Comparison of ENCODE assay signal across 8 cellular contexts in genomic region chr3:195147649-195148121, GRCh38.
DNase-seq lines count a peak whose midpoint lies in the region; ATAC-seq, FAIRE-seq and TF ChIP-seq lines count a peak whose summit lies in the region.

No MANE protein-coding gene starts in this region.

- FAIRE-seq in GM12891 (lab: Jason Lieb, UNC): peak; percentile 89

- 0 out of 2 replicates have a peak, but pooled peaks cover 4% of the 10 kb centered on the region for H3F3A ChIP-seq in Loucy (ENCODE audit: low read depth)

- no peaks in the 10 kb centered on the region for H3K9me2 ChIP-seq in Loucy (replicated peaks; ENCODE audit: low read depth, low read length)

- H3K36me3 ChIP-seq in Loucy (ENCODE audit: insufficient read depth, low read length): peaks cover 11% of the 10 kb centered on the region; the same call in 1 of the 2 replicates

- H3K4me2 ChIP-seq in Loucy (ENCODE audit: low read depth, low read length, poor library complexity, severe bottlenecking): peak overlapping the region; percentile 93

- peaks cover 60% of the 10 kb centered on the region for H3K4me1 ChIP-seq in Loucy (ENCODE audit: insufficient read depth, low read length, poor library complexity, severe bottlenecking)

- peak; percentile 72 for ATAC-seq in GM21526 (IDR thresholded peaks at IDR 0.05; ENCODE audit: low FRiP score, unreplicated experiment)

- H3K9ac ChIP-seq in Loucy (ENCODE audit: low read depth, low read length, poor library complexity, severe bottlenecking): peak overlapping the region; percentile 88

- TF ChIP-seq POLR2A in GM12891 (IDR thresholded peaks at IDR 0.05; ENCODE audit: low read depth, low read length) (peak; percentile 82), erythroblast (IDR thresholded peaks at IDR 0.05; ENCODE audit: low read length) (no peak)

- DNase-seq in GM12891 (ENCODE audit: insufficient read length, low spot score) (no peak), erythroblast (lab: John Stamatoyannopoulos, UW) (peak; percentile 54 to 69), SIG-M5 treated with dmso at 0.1 percent for 504 hours (lab: John Stamatoyannopoulos, UW; ENCODE audit: unreplicated experiment) (no peak), cerebellar nuclear complex (lab: John Stamatoyannopoulos, UW) (no peak), NCI-H1436 (lab: John Stamatoyannopoulos, UW) (no peak)
- peak; percentile 10 to 15 for DNase-seq in stimulated activated CD4-positive, alpha-beta T cell treated with anti-CD3 and anti-CD28 coated beads, Interleukin-15, amount 100 ng/mL, for 48 hours (ENCODE audit: low read depth in 2 of 2)

- TF ChIP-seq CTCF in Loucy (conservative IDR thresholded peaks at IDR 0.05; ENCODE audit: low read length): no peak

- no peaks in the 10 kb centered on the region for H3K9me3 ChIP-seq in Loucy (ENCODE audit: insufficient read depth, low read depth, low read length)

- no peak overlapping the region for H2AFZ ChIP-seq in Loucy (ENCODE audit: low read length)

- peaks cover 91% of the 10 kb centered on the region for H3K79me2 ChIP-seq in Loucy (ENCODE audit: insufficient read depth, low read length)

- no peaks in the 10 kb centered on the region for H4K20me1 ChIP-seq in Loucy (ENCODE audit: insufficient read depth, low read length, poor library complexity, severe bottlenecking)

- H3K27me3 ChIP-seq in Loucy (ENCODE audit: insufficient read depth, low read length, poor library complexity, severe bottlenecking): no peaks in the 10 kb centered on the region

- H3K4me3 ChIP-seq in Loucy (ENCODE audit: low read length, poor library complexity, severe bottlenecking): peak overlapping the region; percentile 9

TF ChIP-seq in GM12891, 5 proteins besides CTCF, POLR2A, EP300 and RAD21:
- TF ChIP-seq POU2F2 (IDR thresholded peaks at IDR 0.05; ENCODE audit: low read depth, low read length) (no peak), PAX5 (IDR thresholded peaks at IDR 0.05; ENCODE audit: insufficient read depth, low read length, severe bottlenecking) (peak; percentile 27), TAF1 (IDR thresholded peaks at IDR 0.05; ENCODE audit: low read depth, low read length) (no peak; the same call in none of the 2 replicates), POLR2AphosphoS5 (IDR thresholded peaks at IDR 0.05; ENCODE audit: low read depth, low read length) (peak; percentile 78), SPI1 (IDR thresholded peaks at IDR 0.05; ENCODE audit: low read depth, low read length) (peak; percentile 81)

Comparison
In these comparisons a context has a peak if more than half of its experiments do, and no peak if none do; other contexts are left out.
1. DNase-seq: peak in erythroblast (2 of 2) and stimulated activated CD4-positive, alpha-beta T cell treated with anti-CD3 and anti-CD28 coated beads, Interleukin-15, amount 100 ng/mL, for 48 hours (2 of 2); none in GM12891 (single experiment), SIG-M5 treated with dmso at 0.1 percent for 504 hours (single experiment), cerebellar nuclear complex (0 of 2) and NCI-H1436 (single experiment).